Comparison of ENCODE assay signal across 16 cellular contexts in genomic region chr2:68951899-68952298, GRCh38. TPM values are rescaled to one million over a fixed set of nuclear protein-coding genes. Genes with fewer than 3 reads are reported as not detected.
A peak's percentile ranks its signal among the peaks of the same experiment; 100 is the strongest.
DNase-seq lines count a peak whose midpoint lies in the region; ATAC-seq and TF ChIP-seq lines count a peak whose summit lies in the region.
"Had no signal": no experiment of that assay in that cellular context is flagged by ENCODE, and none has a peak within 500 bp of the region (broad histone marks: within the 10 kb centered on the region; RNA-seq: fewer than 3 reads in every experiment).

No MANE protein-coding gene starts in this region.

- H4K20me1 ChIP-seq in osteoblast (ENCODE audit: insufficient read depth, low read length), result no peaks in the 10 kb centered on the region

- DNase-seq in WTC11 (ENCODE audit: low spot score) (no peak), left lung (no peak), osteoblast (ENCODE audit: insufficient read length, low spot score, missing footprints) (no peak), NCI-H524 treated with DMSO at 0.1 percent for 48 hours (lab: John Stamatoyannopoulos, UW) (no peak), CD14-positive monocyte (ENCODE audit: low spot score) (no peak)
- DNase-seq: BE2C; CD8-positive, alpha-beta T cell; COR-L47; DND-41; GDM1; H7 had no signal

- intact Hi-C loops in left lung (cut with DNase I) (no loop called here), CD14-positive monocyte (cut with micrococcal nuclease) (no loop called here)

- H3K4me1 ChIP-seq in left lung (no peaks in the 10 kb centered on the region), osteoblast (ENCODE audit: insufficient read depth, low read length) (no peaks in the 10 kb centered on the region)
- H3K4me1 ChIP-seq: BE2C had no signal

- H3K27me3 ChIP-seq in left lung, result no peaks in the 10 kb centered on the region
- H3K27me3 ChIP-seq in osteoblast (ENCODE audit: insufficient read depth, low read length), result no peaks in the 10 kb centered on the region
- H3K27me3 ChIP-seq: BE2C had no signal

- peak overlapping the region; percentile 56 for H2AFZ ChIP-seq in osteoblast (ENCODE audit: low read length)

- H3K4me3 ChIP-seq in left lung, result peak overlapping the region; percentile 18 to 34
- H3K4me3 ChIP-seq in osteoblast (ENCODE audit: insufficient read depth, low read length), result no peak overlapping the region
- H3K4me3 ChIP-seq: A549 had no signal

- POLR2A ChIA-PET in WTC11 (lab: Charles Lee), result no interaction called here

- no peak overlapping the region for H3K27ac Mint-ChIP-seq in WTC11
- no peak overlapping the region for H3K27ac Mint-ChIP-seq in CD14-positive monocyte
- H3K27ac Mint-ChIP-seq: CD8-positive, alpha-beta T cell had no signal

- H3K4me3 Mint-ChIP-seq in WTC11, result no peak overlapping the region
- H3K4me3 Mint-ChIP-seq in CD14-positive monocyte, result no peak overlapping the region
- H3K4me3 Mint-ChIP-seq: CD8-positive, alpha-beta T cell had no signal

- H3K4me1 Mint-ChIP-seq in WTC11 (peaks cover 6% of the 10 kb centered on the region; the same call in 1 of the 2 replicates), CD14-positive monocyte (peaks cover 8% of the 10 kb centered on the region)

- H3K36me3 Mint-ChIP-seq in WTC11, result no peaks in the 10 kb centered on the region
- H3K36me3 Mint-ChIP-seq in CD14-positive monocyte, result no peaks in the 10 kb centered on the region
- H3K36me3 Mint-ChIP-seq: CD8-positive, alpha-beta T cell had no signal

- no peak overlapping the region for H3K4me2 ChIP-seq in osteoblast (ENCODE audit: insufficient read depth, low read length)
- H3K4me2 ChIP-seq: A549 had no signal

- H3K9me3 ChIP-seq in left lung (no peaks in the 10 kb centered on the region), osteoblast (ENCODE audit: low read depth, low read length) (no peaks in the 10 kb centered on the region)
- H3K9me3 ChIP-seq: BE2C had no signal

- H3K27me3 Mint-ChIP-seq in WTC11 (ENCODE audit: low read depth), result peaks cover 16% of the 10 kb centered on the region
- H3K27me3 Mint-ChIP-seq in CD14-positive monocyte (ENCODE audit: low read depth in 3 of 3), result peaks cover 0 to 2% (median 0%) of the 10 kb centered on the region in 3 donors

- CTCF ChIA-PET in WTC11 (lab: Charles Lee), result interaction anchor here (0.9 to 1.5 kb wide), 3 partner anchors 8 to 113 kb away, joined by 3 to 11 read pairs (median 4); no protein-coding TSS in a partner anchor

- ATAC-seq in WTC11, result peak; percentile 75
- ATAC-seq in left lung, result peak; percentile 36
- no peak for ATAC-seq in HG03521 (IDR thresholded peaks at IDR 0.05; ENCODE audit: unreplicated experiment)
- ATAC-seq: A549; CD8-positive, alpha-beta T cell; HepG2 had no signal

- H3K27ac ChIP-seq in left lung, result peak overlapping the region in 1 of 2 donors; percentile 18
- no peak overlapping the region for H3K27ac ChIP-seq in osteoblast (ENCODE audit: low read depth, low read length)
- H3K27ac ChIP-seq: C4-2B had no signal

- H3K9me3 Mint-ChIP-seq in WTC11 (peaks cover 7% of the 10 kb centered on the region), CD14-positive monocyte (peaks cover 0 to 3% (median 0%) of the 10 kb centered on the region in 7 donors)

- no peak for TF ChIP-seq CTCF in WTC11 (IDR thresholded peaks at IDR 0.05)
- TF ChIP-seq CTCF in left lung (IDR thresholded peaks at IDR 0.05), result no peak
- no peak for TF ChIP-seq CTCF in osteoblast (IDR thresholded peaks at IDR 0.05; ENCODE audit: extremely low read depth, low read depth, low read length)
- no peak for TF ChIP-seq CTCF in CD14-positive monocyte (IDR thresholded peaks at IDR 0.05)

- no peaks in the 10 kb centered on the region for H3K36me3 ChIP-seq in left lung
- H3K36me3 ChIP-seq in osteoblast (ENCODE audit: insufficient read depth, low read length), result no peaks in the 10 kb centered on the region
- H3K36me3 ChIP-seq: BE2C had no signal

- no peaks in the 10 kb centered on the region for H3K79me2 ChIP-seq in osteoblast (ENCODE audit: insufficient read depth, low read length)

TF ChIP-seq in WTC11, 78 proteins besides CTCF, POLR2A, EP300 and RAD21 (continues in another document):
- no peak for TF ChIP-seq E2F5 (CRISPR knock-in tag; IDR thresholded peaks at IDR 0.05)
- no peak for TF ChIP-seq ZNF121 (CRISPR knock-in tag; IDR thresholded peaks at IDR 0.05)
- TF ChIP-seq CBFB (CRISPR knock-in tag; IDR thresholded peaks at IDR 0.05; ENCODE audit: low read depth), result no peak
- no peak for TF ChIP-seq RELA (CRISPR knock-in tag; IDR thresholded peaks at IDR 0.05; ENCODE audit: borderline replicate concordance)
- TF ChIP-seq ZNF138 (CRISPR knock-in tag; conservative IDR thresholded peaks at IDR 0.05), result no peak
- no peak for TF ChIP-seq USF1 (CRISPR knock-in tag; IDR thresholded peaks at IDR 0.05)
- TF ChIP-seq HMGA2 (CRISPR knock-in tag; IDR thresholded peaks at IDR 0.05), result no peak
- no peak for TF ChIP-seq ZNF219 (CRISPR knock-in tag; IDR thresholded peaks at IDR 0.05; ENCODE audit: borderline replicate concordance)
- TF ChIP-seq PRRX2 (CRISPR knock-in tag; IDR thresholded peaks at IDR 0.05), result no peak
- TF ChIP-seq FOXP4 (CRISPR knock-in tag; IDR thresholded peaks at IDR 0.05), result no peak
- TF ChIP-seq JAZF1 (CRISPR knock-in tag; IDR thresholded peaks at IDR 0.05), result no peak
- TF ChIP-seq CDX4 (CRISPR knock-in tag; IDR thresholded peaks at IDR 0.05; ENCODE audit: borderline replicate concordance), result no peak
- no peak for TF ChIP-seq CREB1 (CRISPR knock-in tag; IDR thresholded peaks at IDR 0.05)
- no peak for TF ChIP-seq ATF6 (CRISPR knock-in tag; IDR thresholded peaks at IDR 0.05)
- TF ChIP-seq CREM (CRISPR knock-in tag; IDR thresholded peaks at IDR 0.05), result no peak

RNA-seq across cellular contexts. Expression of gene GKN2, which starts 0.8 kb away (rescaled TPM):
- total RNA-seq in WTC11 (2021), result not detected in 3 replicates
- total RNA-seq in left lung, result 100 to 1,000 TPM; 130 to 181 TPM
- total RNA-seq in osteoblast, result not detected in 2 replicates
- not detected for polyA plus RNA-seq in CD14-positive monocyte
- total RNA-seq: CD8-positive, alpha-beta T cell; H7; HepG2 had no signal
- polyA plus RNA-seq: AG04450, HepG2 had no signal

RNA-seq across cellular contexts. Expression of gene GKN1, which starts 22.5 kb away (rescaled TPM):
- total RNA-seq in WTC11 (2021) (not detected in 3 replicates), left lung (not detected), osteoblast (0.29 TPM in 1 of 2 replicates, not detected in the other)
- not detected for polyA plus RNA-seq in CD14-positive monocyte
- total RNA-seq: CD8-positive, alpha-beta T cell; H7; HepG2 had no signal
- polyA plus RNA-seq: AG04450, HepG2 had no signal

Comparison
In these comparisons a context has a peak if more than half of its experiments do, and no peak if none do; other contexts are left out.
1. RNA of gene GKN2, which starts 0.8 kb away (total RNA-seq): 130 to 181 TPM in left lung; not detected in WTC11 and not detected in osteoblast; every median in the first group is over 100 times any median in the second.